8 cellular contexts compared by ENCODE assay signal in the genomic region with DNA sequence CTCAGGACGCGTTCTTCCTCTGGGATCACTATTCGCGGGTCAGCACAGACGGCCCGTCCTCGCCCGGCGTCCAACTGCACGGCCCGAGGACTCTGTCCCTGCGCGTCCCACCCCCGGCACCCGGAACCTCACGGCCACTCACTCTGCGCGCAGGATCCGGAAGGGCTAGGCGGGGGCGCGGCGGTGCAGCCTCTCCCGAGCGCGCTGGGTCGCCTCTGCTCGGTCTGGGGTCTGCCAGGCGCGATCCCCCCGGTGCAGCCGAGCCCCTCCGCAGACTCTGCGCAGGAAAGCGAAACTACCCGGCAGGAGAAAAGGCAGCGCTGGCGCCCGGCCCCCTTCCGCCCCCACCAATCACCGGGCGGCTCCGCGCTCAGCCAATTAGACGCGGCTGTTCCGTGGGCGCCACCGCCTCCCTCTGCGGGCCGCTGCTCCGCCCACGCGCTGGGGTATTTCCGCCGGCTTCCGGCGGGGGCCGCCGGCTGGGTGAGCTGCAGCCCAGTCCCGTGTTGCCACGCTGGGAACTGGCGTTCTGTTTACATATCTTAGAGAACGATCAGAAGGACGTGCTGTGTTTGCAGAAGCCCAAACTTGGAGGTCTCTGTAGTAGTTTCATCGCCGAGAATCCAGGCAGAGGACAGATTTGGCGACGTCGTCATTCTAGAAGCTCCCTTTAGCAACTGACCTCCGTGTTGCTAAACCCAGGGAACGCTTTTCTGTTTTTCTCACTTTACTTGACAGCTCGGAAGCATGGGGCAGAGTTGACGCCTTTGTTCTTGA. TPM values are rescaled to one million over a fixed set of nuclear protein-coding genes. Genes with fewer than 3 reads are reported as not detected.
A peak's percentile ranks its signal among the peaks of the same experiment; 100 is the strongest.
DNase-seq lines count a peak whose midpoint lies in the region; ATAC-seq lines count a peak whose summit lies in the region.

STAT1 (minus strand) TSS at position 296 of the 777 bp plus-strand sequence. CDS start 4,168 bp downstream, outside the sequence.

- H3K27me3 ChIP-seq in endocrine pancreas (ENCODE audit: control insufficient read depth, insufficient read depth, low read length) (no peaks in the 10 kb centered on the region), mesendoderm (ENCODE audit: insufficient read depth, low read length, poor library complexity) (no peaks in the 10 kb centered on the region)

- H3K79me2 ChIP-seq in mesendoderm (ENCODE audit: control insufficient read depth, insufficient read depth, low read length) = peaks cover 2% of the 10 kb centered on the region

- H3K36me3 ChIP-seq in endocrine pancreas (ENCODE audit: control insufficient read depth, insufficient read depth, low read length) (no peaks in the 10 kb centered on the region), mesendoderm (ENCODE audit: control insufficient read depth, insufficient read depth, low read length) (no peaks in the 10 kb centered on the region)

- H3K4me1 ChIP-seq in endocrine pancreas (ENCODE audit: control insufficient read depth, insufficient read depth, low read length) (no peaks in the 10 kb centered on the region), mesendoderm (ENCODE audit: control insufficient read depth, low read depth, low read length) (peaks cover 2% of the 10 kb centered on the region)

- CTCF ChIA-PET in activated CD8-positive, alpha-beta memory T cell treated with anti-CD3 and anti-CD28 coated beads for 36 hours (lab: Charles Lee) = interaction anchor here (0.5 to 3.4 kb wide), 4 partner anchors 9 to 232 kb away, joined by 3 to 14 read pairs (median 4); no protein-coding TSS in a partner anchor

- no CpG with 5 or more reads among the region's 74 CpGs for WGBS in mesendoderm (ENCODE audit: extremely low coverage, insufficient coverage, low lambda C conversion rate)

- DNase-seq in COLO829 (ENCODE audit: low spot score) = peak; percentile 89
- DNase-seq in HS-27A (ENCODE audit: low read depth) = peak; percentile 53
- peak; percentile 90 for DNase-seq in NK-92 treated with Interleukin-12 subunit alpha and Interleukin-12 subunit beta, amount 100 ng/mL, for 24 hours (lab: John Stamatoyannopoulos, UW)
- peak; percentile 94 for DNase-seq in mesendoderm
- peak; percentile 96 for DNase-seq in stimulated activated CD8-positive, alpha-beta memory T cell treated with anti-CD3 and anti-CD28 coated beads, Interleukin-12 subunit alpha, Interleukin-12 subunit beta, amount 100 ng/mL, for 4 hours (ENCODE audit: low read depth)

- H3K23ac ChIP-seq in mesendoderm (ENCODE audit: low read length) = no peak within 1 kb of the TSS

- no peaks in the 10 kb centered on the region for H3K9me3 ChIP-seq in endocrine pancreas (ENCODE audit: control insufficient read depth, low read length)

- no peak within 1 kb of the TSS for H4K8ac ChIP-seq in mesendoderm (ENCODE audit: low read depth, low read length)

- peak within 1 kb of the TSS; percentile 27 for H3K9ac ChIP-seq in endocrine pancreas (ENCODE audit: control insufficient read depth, insufficient read depth, low read length)
- peak within 1 kb of the TSS; percentile 74 for H3K9ac ChIP-seq in mesendoderm (ENCODE audit: low read length)

- peaks cover 3% of the 10 kb centered on the region for H3K79me1 ChIP-seq in mesendoderm (ENCODE audit: low read length)

- no peak within 1 kb of the TSS for H4K5ac ChIP-seq in mesendoderm (ENCODE audit: low read length)

- peak within 1 kb of the TSS; percentile 73 for H3K4me2 ChIP-seq in mesendoderm (ENCODE audit: low read length)

- H2BK5ac ChIP-seq in mesendoderm (ENCODE audit: low read length) = peak within 1 kb of the TSS; percentile 32

- H2AK5ac ChIP-seq in mesendoderm (ENCODE audit: low read length) = no peak within 1 kb of the TSS

- peak within 1 kb of the TSS; percentile 94 for H3K56ac ChIP-seq in mesendoderm (ENCODE audit: low read length)

- H3K27ac ChIP-seq in mesendoderm (ENCODE audit: low read depth, low read length) = peak within 1 kb of the TSS; percentile 36

- ATAC-seq in GM19468 (IDR thresholded peaks at IDR 0.05; ENCODE audit: extremely low read depth, unreplicated experiment) = peak; percentile 77

- H3K4me3 ChIP-seq in endocrine pancreas (ENCODE audit: control insufficient read depth, insufficient read depth, low read length) = peak within 1 kb of the TSS; percentile 95
- H3K4me3 ChIP-seq in mesendoderm (ENCODE audit: low read length) = peak within 1 kb of the TSS; percentile 63

- no peak within 1 kb of the TSS for H2BK120ac ChIP-seq in mesendoderm (ENCODE audit: low read depth, low read length)

- peak within 1 kb of the TSS; percentile 4 for H3K4ac ChIP-seq in mesendoderm (ENCODE audit: low read depth, low read length)

- H3K18ac ChIP-seq in mesendoderm (ENCODE audit: low read length) = peak within 1 kb of the TSS; percentile 52

- POLR2A ChIA-PET in activated CD8-positive, alpha-beta memory T cell treated with anti-CD3 and anti-CD28 coated beads for 36 hours (lab: Charles Lee) = interaction anchor here (0.6 to 2.9 kb wide), 3 partner anchors 9 to 137 kb away, joined by 3 to 10 read pairs (median 10); partner anchors contain the start of gene STAT4

- peak within 1 kb of the TSS; percentile 8 for H2BK15ac ChIP-seq in mesendoderm (replicated peaks; ENCODE audit: low read depth)

RNA-seq across cellular contexts. Expression of gene STAT1, which starts in this region (rescaled TPM):
- 100 to 1,000 TPM; 107 to 109 TPM for total RNA-seq in activated CD8-positive, alpha-beta memory T cell treated with anti-CD3 and anti-CD28 coated beads for 36 hours
- 21.3 TPM for polyA plus RNA-seq in mesendoderm (2013, experiment 1 of 2)
- polyA plus RNA-seq in mesendoderm (2013, experiment 2 of 2) = 21.5 TPM

Comparison
In these comparisons a context has a peak if more than half of its experiments do, and no peak if none do; other contexts are left out.
1. Peak in every context shown above with its lines: DNase-seq, ATAC-seq, H3K4me3 ChIP-seq and H3K27ac ChIP-seq.